ENCODE assay signal across 8 cellular contexts in the genomic region with DNA sequence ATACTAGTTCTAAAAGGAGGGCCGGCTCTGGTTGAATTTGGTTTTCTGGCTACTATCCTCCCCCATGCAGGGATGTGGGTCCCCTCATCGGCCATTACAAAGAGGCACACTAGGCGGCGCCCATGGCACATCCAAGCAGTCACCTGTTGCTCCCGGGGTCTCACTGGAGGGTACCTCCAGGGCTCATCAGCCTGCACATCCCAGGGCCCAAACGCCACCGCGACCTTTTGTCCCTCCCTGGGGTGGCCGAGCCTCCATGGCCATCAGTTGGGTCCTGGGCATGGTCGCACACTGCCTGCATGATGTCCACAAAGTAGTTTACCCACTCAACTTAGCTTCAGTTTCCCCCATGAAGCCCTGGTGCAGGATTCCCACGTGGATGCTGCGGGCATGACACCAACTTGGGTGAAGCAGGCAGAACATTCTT. TPM values are rescaled to one million over a fixed set of nuclear protein-coding genes. Genes with fewer than 3 reads are reported as not detected.
DNase-seq lines count a peak whose midpoint lies in the region; ATAC-seq, FAIRE-seq and TF ChIP-seq lines count a peak whose summit lies in the region.

No MANE protein-coding gene starts in this region.

- no peak overlapping the region for H3K4me3 ChIP-seq in WI38 (ENCODE audit: low read depth, low read length)
- H3K4me3 ChIP-seq in fibroblast of lung (replicated peaks in 1 of 4; ENCODE audit: control extremely low read depth in 1 of 4, insufficient read depth in 1 of 4, low read depth in 3 of 4, low read length in 4 of 4): no peak overlapping the region
- no peak overlapping the region for H3K4me3 ChIP-seq in neural progenitor cell

- H3K27ac ChIP-seq in fibroblast of lung (ENCODE audit: insufficient read depth, low read length) (no peak overlapping the region), neural progenitor cell (no peak overlapping the region)

- H3F3A ChIP-seq in neural progenitor cell (ENCODE audit: low read depth): no peaks in the 10 kb centered on the region

- H3K27ac Mint-ChIP-seq in neural progenitor cell: no peak overlapping the region

- H3K36me3 ChIP-seq in fibroblast of lung (ENCODE audit: control insufficient read depth, insufficient read depth, low read length): peaks cover 2% of the 10 kb centered on the region
- no peaks in the 10 kb centered on the region for H3K36me3 ChIP-seq in neural progenitor cell

- DNase-seq in Caki2 (ENCODE audit: low read depth): peak; percentile 20
- DNase-seq in HTR-8/SVneo (ENCODE audit: insufficient read length, low spot score): peak; percentile 62
- peak; percentile 4 to 15 for DNase-seq in fibroblast of lung (ENCODE audit: low read depth in 2 of 2)
- DNase-seq in neural progenitor cell (ENCODE audit: low spot score): peak; percentile 84
- no peak for DNase-seq in NCI-H1048 (lab: John Stamatoyannopoulos, UW)
- no peak for DNase-seq in NCI-H2029 treated with DMSO at 0.1 percent for 48 hours (lab: John Stamatoyannopoulos, UW)

- no peak for FAIRE-seq in HTR-8/SVneo (lab: Jason Lieb, UNC)

- H3K4me2 ChIP-seq in fibroblast of lung (ENCODE audit: extremely low read depth, insufficient read depth, low read length) (no peak overlapping the region), neural progenitor cell (no peak overlapping the region)

- H3K9me3 Mint-ChIP-seq in neural progenitor cell: no peaks in the 10 kb centered on the region

- no peak for ATAC-seq in HG02970 (IDR thresholded peaks at IDR 0.05; ENCODE audit: low FRiP score, unreplicated experiment)

- H3K27me3 ChIP-seq in fibroblast of lung (ENCODE audit: control insufficient read depth, insufficient read depth, low read length) (no peaks in the 10 kb centered on the region), neural progenitor cell (no peaks in the 10 kb centered on the region)

- TF ChIP-seq CTCF in WI38 (IDR thresholded peaks at IDR 0.05; ENCODE audit: low read depth, low read length) (peak; percentile 76), fibroblast of lung (conservative IDR thresholded peaks at IDR 0.05 in 1 of 2, IDR thresholded peaks at IDR 0.05 in 1 of 2; ENCODE audit: low read depth in 1 of 2, low read length in 2 of 2) (peak; percentile 75 to 83), neural progenitor cell (IDR thresholded peaks at IDR 0.05) (peak; percentile 82)

- H4K20me1 ChIP-seq in fibroblast of lung (ENCODE audit: control insufficient read depth, extremely low read depth, insufficient read depth, low read length) (no peaks in the 10 kb centered on the region), neural progenitor cell (ENCODE audit: low read depth) (no peaks in the 10 kb centered on the region)

- H2AFZ ChIP-seq in fibroblast of lung (ENCODE audit: low read length) (no peak overlapping the region), neural progenitor cell (replicated peaks) (no peak overlapping the region)

- H3K4me3 Mint-ChIP-seq in neural progenitor cell: no peak overlapping the region

- H3K79me2 ChIP-seq in fibroblast of lung (ENCODE audit: control insufficient read depth, insufficient read depth, low read length) (no peaks in the 10 kb centered on the region), neural progenitor cell (ENCODE audit: low read depth) (no peaks in the 10 kb centered on the region)

- peaks cover 2% of the 10 kb centered on the region for H3K27me3 Mint-ChIP-seq in neural progenitor cell (ENCODE audit: insufficient read depth, low read depth)

- H3K4me1 Mint-ChIP-seq in neural progenitor cell: no peaks in the 10 kb centered on the region

- no peak overlapping the region for H3K9ac ChIP-seq in fibroblast of lung (ENCODE audit: insufficient read depth, low read length)
- H3K9ac ChIP-seq in neural progenitor cell: no peak overlapping the region

- peaks cover 2% of the 10 kb centered on the region for H3K36me3 Mint-ChIP-seq in neural progenitor cell

- in situ Hi-C loops in Caki2 (cut with HindIII; ENCODE audit: low pct_unique_long_range_greater_than_20kb, low sequenced_read_pairs): no loop called here

- H3K4me1 ChIP-seq in fibroblast of lung (ENCODE audit: control insufficient read depth, extremely low read depth, insufficient read depth, low read length): no peaks in the 10 kb centered on the region
- H3K4me1 ChIP-seq in neural progenitor cell: no peaks in the 10 kb centered on the region

- no peaks in the 10 kb centered on the region for H3K9me3 ChIP-seq in fibroblast of lung (ENCODE audit: control insufficient read depth, insufficient read depth, low read depth, low read length)
- no peaks in the 10 kb centered on the region for H3K9me3 ChIP-seq in neural progenitor cell (ENCODE audit: low read depth)

RNA-seq across cellular contexts. Expression of gene IDH3A, which starts 28.3 kb away (rescaled TPM):
- total RNA-seq in Caki2 (2014; rRNA removed; shearing (Covaris generic); ENCODE audit: low replicate concordance): 19.6 and 43.8 TPM in 2 replicates
- total RNA-seq in fibroblast of lung (24.9 and 25.2 TPM in 2 replicates), neural progenitor cell (ENCODE audit: low replicate concordance) (16.0 and 19.3 TPM in 2 replicates)
- 65.0 and 84.6 TPM in 2 replicates for polyA plus RNA-seq in fibroblast of lung
- polyA plus RNA-seq in fibroblast of lung (2012): 42.2 and 57.8 TPM in 2 replicates
- polyA minus RNA-seq in fibroblast of lung (ENCODE audit: low replicate concordance): 10.1 and 32.5 TPM in 2 replicates

RNA-seq across cellular contexts. Expression of gene CIB2, which starts 46.2 kb away (rescaled TPM):
- 0.30 and 2.6 TPM in 2 replicates for total RNA-seq in Caki2 (2014; rRNA removed; shearing (Covaris generic); ENCODE audit: low replicate concordance)
- total RNA-seq in fibroblast of lung: 3.1 and 5.9 TPM in 2 replicates
- 2.7 and 4.2 TPM in 2 replicates for polyA plus RNA-seq in fibroblast of lung
- 2.1 and 3.3 TPM in 2 replicates for polyA plus RNA-seq in fibroblast of lung (2012)
- polyA minus RNA-seq in fibroblast of lung (ENCODE audit: low replicate concordance): 3.9 and 6.6 TPM in 2 replicates
- 40.6 and 52.0 TPM in 2 replicates for total RNA-seq in neural progenitor cell (ENCODE audit: low replicate concordance)

RNA-seq across cellular contexts. Expression of gene ACSBG1, which starts 56.9 kb away (rescaled TPM):
- not detected in 2 replicates for total RNA-seq in Caki2 (2014; rRNA removed; shearing (Covaris generic); ENCODE audit: low replicate concordance)
- total RNA-seq in fibroblast of lung (not detected in 2 replicates), neural progenitor cell (ENCODE audit: low replicate concordance) (0.11 and 0.22 TPM in 2 replicates)
- not detected in 2 replicates for polyA plus RNA-seq in fibroblast of lung
- polyA plus RNA-seq in fibroblast of lung (2012): 0.02 TPM in 1 of 2 replicates, not detected in the other
- 3.1 TPM in 1 of 2 replicates, not detected in the other for polyA minus RNA-seq in fibroblast of lung (ENCODE audit: low replicate concordance)

Comparison
In these comparisons a context has a peak if more than half of its experiments do, and no peak if none do; other contexts are left out.
1. DNase-seq: peak in Caki2 (single experiment), HTR-8/SVneo (single experiment), fibroblast of lung (2 of 2) and neural progenitor cell (single experiment); none in NCI-H1048 (single experiment) and NCI-H2029 treated with DMSO at 0.1 percent for 48 hours (single experiment).
2. Peak in every context shown above with its lines, with median percentiles within 50 percentile points of each other: CTCF ChIP-seq.